ENCODE assay signal across 14 cellular contexts in genomic region chr5:126597156-126597555, GRCh38. TPM values are rescaled to one million over a fixed set of nuclear protein-coding genes. Genes with fewer than 3 reads are reported as not detected.
A peak's percentile ranks its signal among the peaks of the same experiment; 100 is the strongest.
DNase-seq lines count a peak whose midpoint lies in the region; ATAC-seq and TF ChIP-seq lines count a peak whose summit lies in the region.
"Had no signal": no experiment of that assay in that cellular context is flagged by ENCODE, and none has a peak within 500 bp of the region (broad histone marks: within the 10 kb centered on the region; RNA-seq: fewer than 3 reads in every experiment).

No MANE protein-coding gene starts in this region.

- H3K4me1 ChIP-seq in osteoblast (ENCODE audit: insufficient read depth, low read length) (peaks cover 25% of the 10 kb centered on the region), SJCRH30 (no peaks in the 10 kb centered on the region)

- H3K27ac Mint-ChIP-seq in chondrocyte (ENCODE audit: unreplicated experiment): no peak overlapping the region
- H3K27ac Mint-ChIP-seq: memory B cell had no signal

- POLR2A ChIA-PET in RWPE1 (lab: Yijun Ruan, JAX; ENCODE audit: low non-redundant PET): no interaction called here

- H3K4me3 ChIP-seq in osteoblast (ENCODE audit: insufficient read depth, low read length) (no peak overlapping the region), WERI-Rb-1 (ENCODE audit: low read depth, low read length) (no peak overlapping the region), SJCRH30 (no peak overlapping the region)
- H3K4me3 ChIP-seq: psoas muscle had no signal

- peaks cover 2% of the 10 kb centered on the region for H4K20me1 ChIP-seq in osteoblast (ENCODE audit: insufficient read depth, low read length)

- H3K4me2 ChIP-seq in osteoblast (ENCODE audit: insufficient read depth, low read length): no peak overlapping the region

- H3K4me1 Mint-ChIP-seq in chondrocyte (ENCODE audit: low read depth): peaks cover 38% of the 10 kb centered on the region

- peaks cover 27% of the 10 kb centered on the region for H3K79me2 ChIP-seq in osteoblast (ENCODE audit: insufficient read depth, low read length)

- no peaks in the 10 kb centered on the region for H3K36me3 Mint-ChIP-seq in chondrocyte (ENCODE audit: low read depth)
- H3K36me3 Mint-ChIP-seq: memory B cell had no signal

- peak overlapping the region; percentile 90 for H3K27ac ChIP-seq in RWPE1
- no peak overlapping the region for H3K27ac ChIP-seq in osteoblast (ENCODE audit: low read depth, low read length)
- H3K27ac ChIP-seq in WERI-Rb-1: no peak overlapping the region
- H3K27ac ChIP-seq in SJCRH30: no peak overlapping the region
- H3K27ac ChIP-seq: psoas muscle had no signal

- no peaks in the 10 kb centered on the region for H3K27me3 ChIP-seq in osteoblast (ENCODE audit: insufficient read depth, low read length)
- no peaks in the 10 kb centered on the region for H3K27me3 ChIP-seq in WERI-Rb-1 (ENCODE audit: insufficient read depth, low read depth, severe bottlenecking)
- H3K27me3 ChIP-seq in SJCRH30: no peaks in the 10 kb centered on the region

- ATAC-seq in esophagus mucosa (peak; percentile 80), GM18517 (IDR thresholded peaks at IDR 0.05; ENCODE audit: unreplicated experiment) (no peak)
- ATAC-seq: psoas muscle had no signal

- H3K9me3 ChIP-seq in osteoblast (ENCODE audit: low read depth, low read length) (no peaks in the 10 kb centered on the region), WERI-Rb-1 (ENCODE audit: severe bottlenecking) (peaks cover 3% of the 10 kb centered on the region), SJCRH30 (replicated peaks) (no peaks in the 10 kb centered on the region)
- H3K9me3 ChIP-seq: psoas muscle had no signal

- CTCF ChIA-PET in RWPE1 (lab: Yijun Ruan, JAX): interaction anchor here (0.6 kb wide), 2 partner anchors 90 to 1714 kb away, joined by 3 read pairs; no protein-coding TSS in a partner anchor

- TF ChIP-seq CTCF in RWPE1 (conservative IDR thresholded peaks at IDR 0.05; ENCODE audit: low read depth): no peak
- no peak for TF ChIP-seq CTCF in osteoblast (IDR thresholded peaks at IDR 0.05; ENCODE audit: extremely low read depth, low read depth, low read length)
- no peak for TF ChIP-seq CTCF in chondrocyte (IDR thresholded peaks at IDR 0.05)
- no peak for TF ChIP-seq CTCF in WERI-Rb-1 (IDR thresholded peaks at IDR 0.05; ENCODE audit: low read depth, low read length)

- peak; percentile 30 for DNase-seq in GM03348 (ENCODE audit: low spot score)
- peak; percentile 86 for DNase-seq in RWPE1 (ENCODE audit: low spot score)
- peak; percentile 75 for DNase-seq in osteoblast (ENCODE audit: insufficient read length, low spot score, missing footprints)
- DNase-seq in chondrocyte (ENCODE audit: low spot score): no peak
- no peak for DNase-seq in WERI-Rb-1
- DNase-seq in SJCRH30: no peak
- DNase-seq: activated CD4-positive, alpha-beta T cell treated with anti-CD3 and anti-CD28 coated beads for 4 hours; cerebellar nuclear complex; DMS153; MM.1S; psoas muscle had no signal

- H3K9me3 Mint-ChIP-seq in chondrocyte (ENCODE audit: low read depth): no peaks in the 10 kb centered on the region
- H3K9me3 Mint-ChIP-seq: memory B cell had no signal

- H3K36me3 ChIP-seq in osteoblast (ENCODE audit: insufficient read depth, low read length) (no peaks in the 10 kb centered on the region), WERI-Rb-1 (no peaks in the 10 kb centered on the region; the same call in 1 of the 2 replicates), SJCRH30 (peaks cover 3% of the 10 kb centered on the region)

- H2AFZ ChIP-seq in osteoblast (ENCODE audit: low read length): peak overlapping the region; percentile 30

- H3K4me3 Mint-ChIP-seq in chondrocyte (ENCODE audit: unreplicated experiment): no peak overlapping the region
- H3K4me3 Mint-ChIP-seq: memory B cell had no signal

- H3K27me3 Mint-ChIP-seq in chondrocyte (ENCODE audit: low read depth): no peaks in the 10 kb centered on the region

RNA-seq across cellular contexts. Expression of gene ALDH7A1, which starts 2.1 kb away (rescaled TPM):
- total RNA-seq in esophagus mucosa (118 TPM), osteoblast (39.1 and 50.4 TPM in 2 replicates), chondrocyte (54.0 to 71.3 TPM (median 58.2 TPM) in 3 replicates)
- total RNA-seq in SJCRH30 (2014; rRNA removed; shearing (Covaris generic)): 60.0 and 61.1 TPM in 2 replicates

RNA-seq across cellular contexts. Expression of gene PHAX, which starts 3.6 kb away (rescaled TPM):
- total RNA-seq in esophagus mucosa: 19.8 TPM
- total RNA-seq in osteoblast: 55.4 and 61.9 TPM in 2 replicates
- total RNA-seq in chondrocyte: 38.8 to 47.2 TPM (median 46.8 TPM) in 3 replicates
- total RNA-seq in SJCRH30 (2014; rRNA removed; shearing (Covaris generic)): 57.1 and 64.6 TPM in 2 replicates

Comparison
In these comparisons a context has a peak if more than half of its experiments do, and no peak if none do; other contexts are left out.
1. DNase-seq: peak in GM03348 (single experiment), RWPE1 (single experiment) and osteoblast (single experiment); none in chondrocyte (single experiment), WERI-Rb-1 (single experiment) and SJCRH30 (0 of 2).